Comparison of ENCODE assay signal across 8 cellular contexts in the genomic region with DNA sequence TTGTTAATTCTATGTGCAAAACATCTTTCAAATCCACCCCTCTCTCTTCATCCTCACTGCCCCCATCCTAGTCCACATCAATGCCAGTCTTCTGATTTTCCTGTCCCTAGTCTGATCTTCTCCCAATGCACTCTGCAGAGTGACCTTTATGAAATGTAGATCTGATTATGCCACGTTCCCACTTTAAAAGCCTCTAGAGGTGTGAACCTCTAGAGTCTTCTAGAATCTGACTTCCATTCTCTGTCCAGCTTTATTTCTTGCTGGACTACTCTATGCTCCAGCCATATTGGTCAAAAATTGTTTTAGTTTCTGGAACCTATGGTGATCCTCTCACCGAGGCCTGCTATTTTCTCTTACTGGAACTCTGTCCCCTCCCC. TPM values are rescaled to one million over a fixed set of nuclear protein-coding genes. Genes with fewer than 3 reads are reported as not detected.
DNase-seq lines count a peak whose midpoint lies in the region; ATAC-seq and TF ChIP-seq lines count a peak whose summit lies in the region.

No MANE protein-coding gene starts in this region.

- POLR2A ChIA-PET in RWPE1 (lab: Yijun Ruan, JAX; ENCODE audit: low non-redundant PET), result no interaction called here

- TF ChIP-seq CTCF in GM06990 (IDR thresholded peaks at IDR 0.05; ENCODE audit: insufficient read depth, low read length, poor library complexity, severe bottlenecking), result no peak
- TF ChIP-seq CTCF in RWPE1 (conservative IDR thresholded peaks at IDR 0.05; ENCODE audit: low read depth), result no peak
- TF ChIP-seq CTCF in esophagus squamous epithelium (IDR thresholded peaks at IDR 0.05), result no peak
- no peak for TF ChIP-seq CTCF in psoas muscle (IDR thresholded peaks at IDR 0.05)

- intact Hi-C loops in esophagus squamous epithelium (cut with DNase I) (no loop called here), psoas muscle (cut with DNase I) (no loop called here), posterior cingulate gyrus (cut with DNase I) (no loop called here)

- DNase-seq in GM06990 (ENCODE audit: extremely low read depth, insufficient read length) (no peak), RWPE1 (ENCODE audit: low spot score) (no peak), esophagus squamous epithelium (lab: John Stamatoyannopoulos, UW) (no peak), psoas muscle (no peak), posterior cingulate gyrus (no peak), T1000 (lab: John Stamatoyannopoulos, UW) (no peak)

- H3K4me1 ChIP-seq in esophagus squamous epithelium (peaks cover 0 to 15% (median 11%) of the 10 kb centered on the region in 3 donors), psoas muscle (no peaks in the 10 kb centered on the region)

- H3K4me3 ChIP-seq in GM06990 (replicated peaks; ENCODE audit: low read depth, low read length), result peak overlapping the region; percentile 69
- peak overlapping the region; percentile 61 to 73 (median 64) for H3K4me3 ChIP-seq in esophagus squamous epithelium
- H3K4me3 ChIP-seq in psoas muscle, result peak overlapping the region; percentile 85

- 3% methylated on average over 2 of the region's 2 CpGs for WGBS in esophagus squamous epithelium, 2 donors
- 7 to 14% (median 13%) methylated on average over 2 of the region's 2 CpGs for WGBS in psoas muscle, 3 donors

- H3K9me3 ChIP-seq in esophagus squamous epithelium, result no peaks in the 10 kb centered on the region
- no peaks in the 10 kb centered on the region for H3K9me3 ChIP-seq in psoas muscle

- H3K27ac ChIP-seq in RWPE1 (peak overlapping the region; percentile 74), esophagus squamous epithelium (peak overlapping the region; percentile 85 to 91 (median 90)), psoas muscle (peak overlapping the region; percentile 72)

- no peaks in the 10 kb centered on the region for H3K36me3 ChIP-seq in GM06990 (ENCODE audit: control insufficient read depth, insufficient read depth, low read length)
- no peaks in the 10 kb centered on the region for H3K36me3 ChIP-seq in esophagus squamous epithelium
- H3K36me3 ChIP-seq in psoas muscle (ENCODE audit: insufficient read depth in 1 of 2, low read depth in 1 of 2), result no peaks in the 10 kb centered on the region

- H3K27me3 ChIP-seq in GM06990 (replicated peaks; ENCODE audit: control insufficient read depth, insufficient read depth, low read length) (no peaks in the 10 kb centered on the region), esophagus squamous epithelium (no peaks in the 10 kb centered on the region), psoas muscle (ENCODE audit: insufficient read depth in 3 of 3, low read length in 2 of 3) (no peaks in the 10 kb centered on the region)

- CTCF ChIA-PET in RWPE1 (lab: Yijun Ruan, JAX), result interaction anchor here (0.6 kb wide), 1 partner anchor 762 kb away, joined by 3 read pairs; no protein-coding TSS in a partner anchor

- TF ChIP-seq POLR2A in esophagus squamous epithelium (IDR thresholded peaks at IDR 0.05), result no peak

- ATAC-seq in psoas muscle (no peak), HG03432 (IDR thresholded peaks at IDR 0.05; ENCODE audit: unreplicated experiment) (no peak), GM18867 (IDR thresholded peaks at IDR 0.05; ENCODE audit: unreplicated experiment) (no peak)

RNA-seq across cellular contexts. Expression of gene ZNF648, which starts 32.5 kb away (rescaled TPM):
- total RNA-seq in esophagus squamous epithelium (under 1 TPM in 1 of 4 donors, not detected in 3; under 0.01 TPM), psoas muscle (under 1 TPM in 1 of 4 donors, not detected in 3; 0.06 TPM)
- under 1 TPM in 2 of 3 donors, not detected in 1; 0.01 TPM for polyA plus RNA-seq in psoas muscle
